In the genomic region with DNA sequence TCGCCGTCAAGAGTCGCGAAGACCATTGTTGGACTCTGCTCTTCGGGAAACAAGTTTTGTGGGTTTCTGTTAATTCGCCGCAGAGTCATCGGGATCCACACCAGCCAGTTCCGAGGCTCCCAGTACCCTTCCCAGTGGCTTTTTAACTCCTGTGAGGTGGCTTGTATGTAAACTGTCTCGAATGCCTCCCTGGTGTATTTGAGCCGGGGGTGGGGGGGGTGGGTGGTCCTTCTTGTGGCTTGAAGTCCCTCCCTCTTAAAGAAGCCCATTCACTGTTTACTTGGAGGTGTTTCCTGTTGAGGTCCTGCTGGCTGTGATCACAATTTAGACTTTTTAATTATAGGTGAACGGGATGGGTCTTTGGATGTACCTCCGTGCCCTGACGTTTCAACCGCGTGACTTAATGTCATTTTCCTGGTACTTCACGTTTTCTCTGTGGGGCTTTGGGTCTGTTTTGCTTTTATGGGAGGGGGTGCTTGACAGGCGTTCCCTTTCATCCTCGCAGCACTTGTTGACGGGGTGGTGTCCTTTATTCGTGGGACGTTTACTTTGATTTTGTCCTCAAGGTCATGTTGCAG, we compare ENCODE assay signal across 8 cellular contexts. TPM values are rescaled to one million over a fixed set of nuclear protein-coding genes. Genes with fewer than 3 reads are reported as not detected.
A peak's percentile ranks its signal among the peaks of the same experiment; 100 is the strongest.
DNase-seq lines count a peak whose midpoint lies in the region; ATAC-seq and TF ChIP-seq lines count a peak whose summit lies in the region.

No MANE protein-coding gene starts in this region.

- peaks cover 39% of the 10 kb centered on the region for H4K20me1 ChIP-seq in osteoblast (ENCODE audit: insufficient read depth, low read length)

- ATAC-seq in GM19397 (IDR thresholded peaks at IDR 0.05; ENCODE audit: unreplicated experiment), result peak; percentile 3
- peak; percentile 1 for ATAC-seq in esophagus mucosa

- no peak for TF ChIP-seq CTCF in osteoblast (IDR thresholded peaks at IDR 0.05; ENCODE audit: extremely low read depth, low read depth, low read length)

- H3K27me3 ChIP-seq in osteoblast (ENCODE audit: insufficient read depth, low read length), result no peaks in the 10 kb centered on the region

- H2AFZ ChIP-seq in osteoblast (ENCODE audit: low read length), result no peak overlapping the region

- H3K4me1 ChIP-seq in osteoblast (ENCODE audit: insufficient read depth, low read length), result peaks cover 21% of the 10 kb centered on the region

- H3K79me2 ChIP-seq in osteoblast (ENCODE audit: insufficient read depth, low read length), result peaks cover 58% of the 10 kb centered on the region

- in situ Hi-C loops in ACHN (cut with HindIII; ENCODE audit: low pct_ligation_motif_present, low pct_unique_long_range_greater_than_20kb, low sequenced_read_pairs), result no loop called here

- peak overlapping the region; percentile 93 for H3K27ac ChIP-seq in osteoblast (ENCODE audit: low read depth, low read length)

- DNase-seq in ACHN (peak; percentile 23), SW480 (ENCODE audit: low spot score) (peak; percentile 48), osteoblast (ENCODE audit: insufficient read length, low spot score, missing footprints) (no peak), superior temporal gyrus (ENCODE audit: extremely low spot score) (no peak), AG08396 (ENCODE audit: low spot score) (no peak)
- no peak for DNase-seq in stimulated activated CD4-positive, alpha-beta T cell treated with anti-CD3 and anti-CD28 coated beads, Interleukin-4, amount 100 ng/mL, for 1 hour

- no peaks in the 10 kb centered on the region for H3K36me3 ChIP-seq in osteoblast (ENCODE audit: insufficient read depth, low read length)

- H3K4me2 ChIP-seq in osteoblast (ENCODE audit: insufficient read depth, low read length), result peak overlapping the region; percentile 96

- no peaks in the 10 kb centered on the region for H3K9me3 ChIP-seq in osteoblast (ENCODE audit: low read depth, low read length)

- peak overlapping the region; percentile 92 for H3K4me3 ChIP-seq in osteoblast (ENCODE audit: insufficient read depth, low read length)

RNA-seq across cellular contexts. Expression of a gene that starts 0.8 kb away (rescaled TPM):
- 59.8 TPM for total RNA-seq in esophagus mucosa
- 131 and 151 TPM in 2 replicates for total RNA-seq in osteoblast

Comparison
In these comparisons a context has a peak if more than half of its experiments do, and no peak if none do; other contexts are left out.
1. DNase-seq: peak in ACHN (single experiment) and SW480 (single experiment); none in osteoblast (single experiment), stimulated activated CD4-positive, alpha-beta T cell treated with anti-CD3 and anti-CD28 coated beads, Interleukin-4, amount 100 ng/mL, for 1 hour (single experiment), superior temporal gyrus (single experiment) and AG08396 (single experiment).